29 cellular contexts compared by ENCODE assay signal in the genomic region with DNA sequence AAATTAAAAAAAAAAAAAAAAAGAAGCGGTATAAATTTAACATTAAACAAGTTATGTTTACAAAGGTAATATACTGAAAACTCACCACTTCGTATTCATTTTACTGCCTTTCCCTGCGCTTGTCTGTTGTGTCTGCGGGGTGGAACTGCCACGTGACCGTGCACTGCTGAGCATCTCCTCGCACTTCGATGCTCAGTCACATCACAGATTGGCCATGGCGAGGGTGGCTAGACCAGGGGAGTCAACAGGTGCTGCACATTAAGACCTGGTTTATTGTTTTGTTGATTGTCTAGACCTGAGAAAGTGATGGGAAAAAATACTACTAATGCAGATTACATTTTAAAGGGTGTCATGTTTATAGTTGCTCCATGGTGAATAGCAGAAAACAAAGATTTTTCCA. TPM values are rescaled to one million over a fixed set of nuclear protein-coding genes. Genes with fewer than 3 reads are reported as not detected.
DNase-seq lines count a peak whose midpoint lies in the region; ATAC-seq, FAIRE-seq and TF ChIP-seq lines count a peak whose summit lies in the region.
"Had no signal": no experiment of that assay in that cellular context is flagged by ENCODE, and none has a peak within 500 bp of the region (broad histone marks: within the 10 kb centered on the region; RNA-seq: fewer than 3 reads in every experiment).

No MANE protein-coding gene starts in this region.

- WGBS in K562 (ENCODE audit: insufficient coverage, low coverage, missing lambda C conversion rate): 4% methylated on average over 8 of the region's 9 CpGs

- TF ChIP-seq RAD21 in K562 (CRISPR knock-in tag; conservative IDR thresholded peaks at IDR 0.05 in 1 of 2, IDR thresholded peaks at IDR 0.05 in 1 of 2): no peak

- no peak overlapping the region for H3K9ac ChIP-seq in K562 (ENCODE audit: insufficient read depth in 1 of 2, low read depth in 2 of 2, low read length in 2 of 2)
- H3K9ac ChIP-seq: KMS-11 had no signal

- H2AFZ ChIP-seq in K562 (ENCODE audit: low read depth, low read length): no peak overlapping the region
- H2AFZ ChIP-seq: GM23248 had no signal

- no peak overlapping the region for H3K4me3 ChIP-seq in K562
- H3K4me3 ChIP-seq: GM23248, SJCRH30 had no signal

- H4K20me1 ChIP-seq in K562 (replicated peaks; ENCODE audit: control insufficient read depth, insufficient read depth, low read length): no peaks in the 10 kb centered on the region; the same call in 1 of the 2 replicates

- no peaks in the 10 kb centered on the region for H3K9me3 Mint-ChIP-seq in activated CD8-positive, alpha-beta memory T cell treated with anti-CD3 and anti-CD28 coated beads, Interleukin-2, amount 10 ng/mL, durations not matched to agents 7 days and 5 days (ENCODE audit: low read depth)
- H3K9me3 Mint-ChIP-seq in osteocyte (ENCODE audit: unreplicated experiment): no peaks in the 10 kb centered on the region
- H3K9me3 Mint-ChIP-seq in effector memory CD8-positive, alpha-beta T cell: no peaks in the 10 kb centered on the region
- H3K9me3 Mint-ChIP-seq: CD8-positive, alpha-beta T cell had no signal

- peaks cover 5% of the 10 kb centered on the region for H3K4me1 Mint-ChIP-seq in activated CD8-positive, alpha-beta memory T cell treated with anti-CD3 and anti-CD28 coated beads, Interleukin-2, amount 10 ng/mL, durations not matched to agents 7 days and 5 days
- no peaks in the 10 kb centered on the region for H3K4me1 Mint-ChIP-seq in osteocyte (ENCODE audit: unreplicated experiment)
- peaks cover 0 to 6% of the 10 kb centered on the region in 2 donors for H3K4me1 Mint-ChIP-seq in effector memory CD8-positive, alpha-beta T cell (ENCODE audit: low read depth in 2 of 2)
- H3K4me1 Mint-ChIP-seq: B cell had no signal

- FAIRE-seq in K562 (lab: Jason Lieb, UNC) (no peak), urothelium cell line (lab: Jason Lieb, UNC) (peak; percentile 52)
- FAIRE-seq: GM12891 had no signal

- TF ChIP-seq EP300 in K562 (IDR thresholded peaks at IDR 0.05; ENCODE audit: low read length): no peak

- H3K9me1 ChIP-seq in K562 (ENCODE audit: control insufficient read depth, insufficient read depth, low read length): no peaks in the 10 kb centered on the region

- H3K36me3 Mint-ChIP-seq in activated CD8-positive, alpha-beta memory T cell treated with anti-CD3 and anti-CD28 coated beads, Interleukin-2, amount 10 ng/mL, durations not matched to agents 7 days and 5 days: no peaks in the 10 kb centered on the region
- no peaks in the 10 kb centered on the region for H3K36me3 Mint-ChIP-seq in osteocyte (ENCODE audit: unreplicated experiment)
- no peaks in the 10 kb centered on the region for H3K36me3 Mint-ChIP-seq in effector memory CD8-positive, alpha-beta T cell (ENCODE audit: insufficient read depth)
- H3K36me3 Mint-ChIP-seq: CD8-positive, alpha-beta T cell had no signal

- H3K27ac Mint-ChIP-seq in activated CD8-positive, alpha-beta memory T cell treated with anti-CD3 and anti-CD28 coated beads, Interleukin-2, amount 10 ng/mL, durations not matched to agents 7 days and 5 days: no peak overlapping the region
- no peak overlapping the region for H3K27ac Mint-ChIP-seq in osteocyte (ENCODE audit: unreplicated experiment)
- no peak overlapping the region for H3K27ac Mint-ChIP-seq in effector memory CD8-positive, alpha-beta T cell
- H3K27ac Mint-ChIP-seq: B cell; CD8-positive, alpha-beta T cell had no signal

- intact Hi-C loops in K562 (cut with micrococcal nuclease): no loop called here

- H3K27ac ChIP-seq in K562 (ENCODE audit: extremely low read depth, low read depth, low read length): no peak overlapping the region
- H3K27ac ChIP-seq: 22Rv1, C4-2B, KMS-11, SJCRH30 had no signal

- no peak for TF ChIP-seq POLR2A in K562 (conservative IDR thresholded peaks at IDR 0.05)

- H3K9me3 ChIP-seq in K562 (replicated peaks; ENCODE audit: control insufficient read depth, insufficient read depth, low read depth, low read length): no peaks in the 10 kb centered on the region
- H3K9me3 ChIP-seq: SJCRH30 had no signal

- peak; percentile 36 for DNase-seq in activated CD8-positive, alpha-beta memory T cell treated with anti-CD3 and anti-CD28 coated beads, Interleukin-2, amount 10 ng/mL, durations not matched to agents 7 days and 5 days
- DNase-seq in activated CD8-positive, alpha-beta memory T cell treated with anti-CD3 and anti-CD28 coated beads for 24 hours: no peak
- DNase-seq in K562 (ENCODE audit: extremely low read depth in 1 of 4, low spot score in 3 of 4) (no peak), osteocyte (ENCODE audit: extremely low spot score, unreplicated experiment) (peak; percentile 69), urothelium cell line (ENCODE audit: low spot score) (no peak), medulla oblongata (ENCODE audit: extremely low spot score) (no peak)
- no peak for DNase-seq in effector memory CD8-positive, alpha-beta T cell
- DNase-seq: DMS 273 treated with DMSO at 0.1 percent for 48 hours; DMS79 treated with DMSO at 0.1 percent for 48 hours; GF-D8; GM23248; H7; MM.1S; NCI-H1417; NCI-H1694; NCI-H2029 treated with DMSO at 0.1 percent for 48 hours; NCI-H446 treated with DMSO at 0.1 percent for 48 hours; NCI-H526; NCI-H82; NK-92 treated with Interleukin-12 subunit alpha and Interleukin-12 subunit beta, amount 100 ng/mL, for 24 hours; PC-3; SJCRH30 had no signal

- H3K4me1 ChIP-seq in K562 (replicated peaks in 1 of 2; ENCODE audit: control insufficient read depth in 2 of 2, insufficient read depth in 2 of 2, low read length in 2 of 2): no peaks in the 10 kb centered on the region; a peak in 1 of 5 replicates
- H3K4me1 ChIP-seq: SJCRH30 had no signal

- no peak overlapping the region for H3K4me3 Mint-ChIP-seq in activated CD8-positive, alpha-beta memory T cell treated with anti-CD3 and anti-CD28 coated beads, Interleukin-2, amount 10 ng/mL, durations not matched to agents 7 days and 5 days
- no peak overlapping the region for H3K4me3 Mint-ChIP-seq in osteocyte (ENCODE audit: unreplicated experiment)
- H3K4me3 Mint-ChIP-seq in effector memory CD8-positive, alpha-beta T cell: no peak overlapping the region
- H3K4me3 Mint-ChIP-seq: B cell; CD8-positive, alpha-beta T cell had no signal

- POLR2A ChIA-PET in K562 (lab: Yijun Ruan, JAX): no interaction called here

- in situ Hi-C loops in K562 (cut with MboI): no loop called here

- TF ChIP-seq CTCF in K562 (IDR thresholded peaks at IDR 0.05 in 2 of 3, conservative IDR thresholded peaks at IDR 0.05 in 1 of 3; ENCODE audit: insufficient read depth in 2 of 3, low read depth in 1 of 3, low read length in 3 of 3): no peak
- TF ChIP-seq CTCF in osteocyte (IDR thresholded peaks at IDR 0.05): no peak

- no peaks in the 10 kb centered on the region for H3K36me3 ChIP-seq in K562 (ENCODE audit: control insufficient read depth, insufficient read depth, low read length)
- H3K36me3 ChIP-seq: SJCRH30 had no signal

- CTCF ChIA-PET in activated CD8-positive, alpha-beta memory T cell treated with anti-CD3 and anti-CD28 coated beads, Interleukin-2, amount 10 ng/mL, durations not matched to agents 7 days and 5 days (lab: Charles Lee): interaction anchor here (1.4 kb wide), 1 partner anchor 25 kb away, joined by 3 read pairs; no protein-coding TSS in a partner anchor
- CTCF ChIA-PET in K562 (lab: Yijun Ruan, JAX; ENCODE audit: low intra/inter-chr PET ratio): no interaction called here

- H3K27me3 Mint-ChIP-seq in activated CD8-positive, alpha-beta memory T cell treated with anti-CD3 and anti-CD28 coated beads, Interleukin-2, amount 10 ng/mL, durations not matched to agents 7 days and 5 days: no peaks in the 10 kb centered on the region
- no peaks in the 10 kb centered on the region for H3K27me3 Mint-ChIP-seq in osteocyte (ENCODE audit: unreplicated experiment)
- H3K27me3 Mint-ChIP-seq in effector memory CD8-positive, alpha-beta T cell: peaks cover 12 to 21% of the 10 kb centered on the region in 2 donors

- no peak for ATAC-seq in activated CD8-positive, alpha-beta memory T cell treated with anti-CD3 and anti-CD28 coated beads, Interleukin-2, amount 10 ng/mL, durations not matched to agents 7 days and 5 days
- ATAC-seq in K562: no peak
- no peak for ATAC-seq in effector memory CD8-positive, alpha-beta T cell (replicated peaks)
- no peak for ATAC-seq in HG02840 (IDR thresholded peaks at IDR 0.05; ENCODE audit: low FRiP score, unreplicated experiment)
- ATAC-seq: CD8-positive, alpha-beta T cell; PC-3 had no signal

- no peaks in the 10 kb centered on the region for H3K79me2 ChIP-seq in K562 (ENCODE audit: control insufficient read depth, insufficient read depth, low read length)

- no TSS peak for BruUV-seq in K562 (replicated peaks; lab: Mats Ljungman, UMichigan)

- H3K27me3 ChIP-seq in K562 (ENCODE audit: control insufficient read depth in 2 of 2, insufficient read depth in 2 of 2, low read length in 2 of 2): peaks cover 0 to 43% of the 10 kb centered on the region in 2 experiments; a peak in 3 of 5 replicates
- H3K27me3 ChIP-seq: SJCRH30 had no signal

- no peak overlapping the region for H3K4me2 ChIP-seq in K562 (ENCODE audit: insufficient read depth, low read length)
- H3K4me2 ChIP-seq: KMS-11 had no signal

RNA-seq across cellular contexts. Expression of a gene that starts 22.8 kb away (rescaled TPM):
- under 1 TPM; 0.07 to 0.09 TPM for total RNA-seq in activated CD8-positive, alpha-beta memory T cell treated with anti-CD3 and anti-CD28 coated beads, Interleukin-2, amount 10 ng/mL, durations not matched to agents 7 days and 5 days
- total RNA-seq in K562 (2011; cell fraction: chromatin; rRNA removed; ENCODE audit: low replicate concordance): not detected in 2 replicates
- not detected in 2 replicates for total RNA-seq in K562 (2011; cell fraction: nucleolus; rRNA removed)
- total RNA-seq in K562 (2011; cell fraction: nucleoplasm; rRNA removed): not detected in 2 replicates
- not detected in 2 replicates for total RNA-seq in K562 (2014; rRNA removed)
- not detected in 2 replicates for total RNA-seq in K562 (2014; rRNA removed; fragmentation: Illumina TruSeq; extraction: Trizol)
- not detected in 2 replicates for total RNA-seq in K562 (2015; rRNA removed; fragmentation: Illumina TruSeq; extraction: Trizol)
- not detected in 2 replicates for total RNA-seq in K562 (2021)
- not detected in 2 replicates for polyA plus RNA-seq in K562 (2011; rRNA removed)
- polyA plus RNA-seq in K562 (2011; cell fraction: cytosol; rRNA removed): 0.01 TPM in 1 of 2 replicates, not detected in the other
- polyA plus RNA-seq in K562 (2011; cell fraction: nucleus; rRNA removed): 0.04 TPM in 1 of 2 replicates, not detected in the other
- 0.01 TPM in 1 of 2 replicates, not detected in the other for polyA plus RNA-seq in K562 (2012)
- polyA plus RNA-seq in K562 (2014; fragmentation: Illumina TruSeq; extraction: Trizol): not detected in 2 replicates
- not detected for polyA plus RNA-seq in K562 (2014; fragmentation: Nextera tagmentation; extraction: Ambion mirVana)
- polyA plus RNA-seq in K562 (2014; rRNA removed): not detected in 2 replicates
- not detected in 2 replicates for polyA minus RNA-seq in K562 (2011; rRNA and poly(A)+ RNA removed)
- not detected in 2 replicates for polyA minus RNA-seq in K562 (2011; cell fraction: cytosol; rRNA and poly(A)+ RNA removed)
- polyA minus RNA-seq in K562 (2011; cell fraction: nucleus; rRNA and poly(A)+ RNA removed): not detected in 2 replicates
- 7.8 and 8.7 TPM in 2 replicates for total RNA-seq in osteocyte
- total RNA-seq: CD8-positive, alpha-beta T cell had no signal

Comparison
In these comparisons a context has a peak if more than half of its experiments do, and no peak if none do; other contexts are left out.
1. DNase-seq: peak in activated CD8-positive, alpha-beta memory T cell treated with anti-CD3 and anti-CD28 coated beads, Interleukin-2, amount 10 ng/mL, durations not matched to agents 7 days and 5 days (single experiment) and osteocyte (single experiment); none in activated CD8-positive, alpha-beta memory T cell treated with anti-CD3 and anti-CD28 coated beads for 24 hours (single experiment), K562 (0 of 4), urothelium cell line (single experiment), effector memory CD8-positive, alpha-beta T cell (0 of 3) and medulla oblongata (single experiment).